ENCODE assay signal across 1 cellular context in genomic region chr7:25857376-25858067, GRCh38.
A peak's percentile ranks its signal among the peaks of the same experiment; 100 is the strongest.
TF ChIP-seq lines count a peak whose summit lies in the region.

No MANE protein-coding gene starts in this region.

TF ChIP-seq in K562, 482 proteins besides CTCF, POLR2A, EP300 and RAD21 (continued from another document):
- TF ChIP-seq MLLT1 (IDR thresholded peaks at IDR 0.05) (peak in 1 of 2 experiments; percentile 33; a peak in 1 of 4 replicates), CC2D1A (IDR thresholded peaks at IDR 0.05) (no peak), ZNF24 (IDR thresholded peaks at IDR 0.05) (no peak), STAT5A (IDR thresholded peaks at IDR 0.05; ENCODE audit: borderline replicate concordance, low read length) (no peak), GTF2B (IDR thresholded peaks at IDR 0.05; ENCODE audit: extremely low read depth, insufficient read length) (no peak), TOE1 (IDR thresholded peaks at IDR 0.05; ENCODE audit: borderline replicate concordance) (no peak), TOE1 (CRISPR knock-in tag; IDR thresholded peaks at IDR 0.05; ENCODE audit: borderline replicate concordance, low read depth) (no peak), SPI1 (IDR thresholded peaks at IDR 0.05; ENCODE audit: borderline replicate concordance, low read depth, low read length) (no peak), HCFC1 (IDR thresholded peaks at IDR 0.05; ENCODE audit: low read depth, low read length) (no peak), NEUROD1 (IDR thresholded peaks at IDR 0.05; ENCODE audit: borderline replicate concordance, low read depth, low read length, partially characterized antibody) (no peak), ZBTB33 (CRISPR knock-in tag; IDR thresholded peaks at IDR 0.05) (no peak), ZNF212 (CRISPR knock-in tag; IDR thresholded peaks at IDR 0.05) (no peak), NFRKB (IDR thresholded peaks at IDR 0.05; ENCODE audit: low read depth) (0 out of 2 replicates have a peak, but pooled peaks have one; percentile 40), NR2C2 (CRISPR knock-in tag; IDR thresholded peaks at IDR 0.05) (no peak), NR2C2 (tag; IDR thresholded peaks at IDR 0.05) (peak; percentile 21; the same call in 1 of the 2 replicates), PTTG1 (tag; IDR thresholded peaks at IDR 0.05; ENCODE audit: low read depth) (no peak), ZNF589 (CRISPR knock-in tag; IDR thresholded peaks at IDR 0.05; ENCODE audit: low read depth) (0 out of 2 replicates have a peak, but pooled peaks have one; percentile 9), ZNF324 (CRISPR knock-in tag; IDR thresholded peaks at IDR 0.05) (no peak), XRCC3 (IDR thresholded peaks at IDR 0.05) (no peak), SAFB2 (IDR thresholded peaks at IDR 0.05; ENCODE audit: borderline replicate concordance, low read depth, low read length, severe bottlenecking) (no peak), MCM3 (IDR thresholded peaks at IDR 0.05) (no peak), PML (IDR thresholded peaks at IDR 0.05; ENCODE audit: low read length) (no peak), CBX2 (IDR thresholded peaks at IDR 0.05; ENCODE audit: insufficient read depth, low read length, poor library complexity, severe bottlenecking) (no peak), TAL1 (IDR thresholded peaks at IDR 0.05) (no peak), ELF4 (CRISPR knock-in tag; IDR thresholded peaks at IDR 0.05) (no peak)
